3 cellular contexts compared by ENCODE assay signal in the genomic region with DNA sequence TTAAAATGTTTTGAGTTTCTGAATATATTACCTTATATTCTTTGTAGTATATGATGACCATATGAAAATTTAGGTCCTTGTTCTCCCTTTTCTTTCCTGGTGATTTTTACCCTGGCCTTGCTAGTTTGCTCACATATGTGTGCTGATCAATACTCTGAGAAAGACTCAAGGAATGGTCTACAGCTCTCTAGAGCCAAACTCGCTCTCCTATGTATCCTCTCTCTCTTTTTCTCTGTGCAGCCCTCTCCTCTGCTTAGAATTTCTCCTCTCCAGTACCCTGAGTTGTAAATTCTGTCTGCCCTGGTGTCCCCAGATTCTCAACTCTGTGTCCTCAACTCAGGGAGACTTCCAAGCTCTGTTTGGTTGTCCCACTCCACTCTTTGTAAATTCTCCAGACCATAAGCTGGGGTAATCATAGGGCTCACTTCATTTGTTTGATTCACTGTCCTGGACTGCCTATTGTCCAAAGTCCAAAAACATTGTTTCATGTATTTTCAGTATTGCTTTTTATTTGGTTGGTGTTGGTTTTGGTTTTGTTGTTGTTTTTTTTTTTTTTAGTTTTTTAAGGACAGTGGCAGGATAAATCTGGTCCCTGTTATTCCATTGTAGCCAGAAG.
TF ChIP-seq lines count a peak whose summit lies in the region.

No MANE protein-coding gene starts in this region.

TF ChIP-seq in IMR-90, 13 proteins besides CTCF, POLR2A, EP300 and RAD21:
- TF ChIP-seq FOS (IDR thresholded peaks at IDR 0.05; ENCODE audit: low read depth, low read length) (no peak), CHD1 (IDR thresholded peaks at IDR 0.05; ENCODE audit: low read depth, low read length) (no peak), RFX5 (IDR thresholded peaks at IDR 0.05; ENCODE audit: low read depth, low read length) (no peak), MXI1 (IDR thresholded peaks at IDR 0.05; ENCODE audit: borderline replicate concordance, low read depth, low read length) (no peak), SMC3 (IDR thresholded peaks at IDR 0.05; ENCODE audit: low read depth, low read length) (no peak), CEBPB (IDR thresholded peaks at IDR 0.05; ENCODE audit: low read depth, low read length) (no peak), BHLHE40 (IDR thresholded peaks at IDR 0.05; ENCODE audit: low read depth, low read length) (no peak), MAZ (IDR thresholded peaks at IDR 0.05; ENCODE audit: borderline replicate concordance, low read depth, low read length) (no peak), ELK1 (IDR thresholded peaks at IDR 0.05; ENCODE audit: borderline replicate concordance, low read depth, low read length) (no peak), MAFK (IDR thresholded peaks at IDR 0.05; ENCODE audit: low read depth, low read length) (no peak), RCOR1 (IDR thresholded peaks at IDR 0.05; ENCODE audit: insufficient replicate concordance, low read length) (no peak), NFE2L2 (IDR thresholded peaks at IDR 0.05; ENCODE audit: low read depth, low read length) (no peak)
- TF ChIP-seq, protein P1, sequence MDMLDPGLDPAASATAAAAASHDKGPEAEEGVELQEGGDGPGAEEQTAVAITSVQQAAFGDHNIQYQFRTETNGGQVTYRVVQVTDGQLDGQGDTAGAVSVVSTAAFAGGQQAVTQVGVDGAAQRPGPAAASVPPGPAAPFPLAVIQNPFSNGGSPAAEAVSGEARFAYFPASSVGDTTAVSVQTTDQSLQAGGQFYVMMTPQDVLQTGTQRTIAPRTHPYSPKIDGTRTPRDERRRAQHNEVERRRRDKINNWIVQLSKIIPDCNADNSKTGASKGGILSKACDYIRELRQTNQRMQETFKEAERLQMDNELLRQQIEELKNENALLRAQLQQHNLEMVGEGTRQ (IDR thresholded peaks at IDR 0.05; ENCODE audit: low read depth, low read length), result no peak

TF ChIP-seq in HepG2, 621 proteins besides CTCF, POLR2A, EP300 and RAD21:
- TF ChIP-seq HMG20B (CRISPR knock-in tag; conservative IDR thresholded peaks at IDR 0.05) (0 out of 2 replicates have a peak, but pooled peaks have one; percentile 39), HOMEZ (CRISPR knock-in tag; IDR thresholded peaks at IDR 0.05; ENCODE audit: low read depth) (peak; percentile 79), NCOR1 (IDR thresholded peaks at IDR 0.05; ENCODE audit: borderline replicate concordance, low read length) (peak; percentile 40; the same call in 1 of the 2 replicates), MXI1 (IDR thresholded peaks at IDR 0.05; ENCODE audit: borderline replicate concordance, low read depth, low read length) (no peak), ZNF644 (CRISPR knock-in tag; IDR thresholded peaks at IDR 0.05; ENCODE audit: low read depth) (0 out of 2 replicates have a peak, but pooled peaks have one; percentile 16), HNF4G (IDR thresholded peaks at IDR 0.05; ENCODE audit: borderline replicate concordance, low read depth, low read length) (no peak), HNF4G (CRISPR knock-in tag; IDR thresholded peaks at IDR 0.05; ENCODE audit: borderline replicate concordance, low read depth) (no peak), TSC22D2 (CRISPR knock-in tag; IDR thresholded peaks at IDR 0.05; ENCODE audit: borderline replicate concordance) (0 out of 2 replicates have a peak, but pooled peaks have one; percentile 44), CREB3 (CRISPR knock-in tag; IDR thresholded peaks at IDR 0.05) (no peak), ZMYM4 (CRISPR knock-in tag; IDR thresholded peaks at IDR 0.05) (peak; percentile 62), HNF4A (CRISPR knock-in tag; IDR thresholded peaks at IDR 0.05) (peak; percentile 53)
- TF ChIP-seq, protein P2, sequence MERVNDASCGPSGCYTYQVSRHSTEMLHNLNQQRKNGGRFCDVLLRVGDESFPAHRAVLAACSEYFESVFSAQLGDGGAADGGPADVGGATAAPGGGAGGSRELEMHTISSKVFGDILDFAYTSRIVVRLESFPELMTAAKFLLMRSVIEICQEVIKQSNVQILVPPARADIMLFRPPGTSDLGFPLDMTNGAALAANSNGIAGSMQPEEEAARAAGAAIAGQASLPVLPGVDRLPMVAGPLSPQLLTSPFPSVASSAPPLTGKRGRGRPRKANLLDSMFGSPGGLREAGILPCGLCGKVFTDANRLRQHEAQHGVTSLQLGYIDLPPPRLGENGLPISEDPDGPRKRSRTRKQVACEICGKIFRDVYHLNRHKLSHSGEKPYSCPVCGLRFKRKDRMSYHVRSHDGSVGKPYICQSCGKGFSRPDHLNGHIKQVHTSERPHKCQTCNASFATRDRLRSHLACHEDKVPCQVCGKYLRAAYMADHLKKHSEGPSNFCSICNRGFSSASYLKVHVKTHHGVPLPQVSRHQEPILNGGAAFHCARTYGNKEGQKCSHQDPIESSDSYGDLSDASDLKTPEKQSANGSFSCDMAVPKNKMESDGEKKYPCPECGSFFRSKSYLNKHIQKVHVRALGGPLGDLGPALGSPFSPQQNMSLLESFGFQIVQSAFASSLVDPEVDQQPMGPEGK (CRISPR knock-in tag; IDR thresholded peaks at IDR 0.05), result 0 out of 2 replicates have a peak, but pooled peaks have one; percentile 31
- TF ChIP-seq, protein P3, sequence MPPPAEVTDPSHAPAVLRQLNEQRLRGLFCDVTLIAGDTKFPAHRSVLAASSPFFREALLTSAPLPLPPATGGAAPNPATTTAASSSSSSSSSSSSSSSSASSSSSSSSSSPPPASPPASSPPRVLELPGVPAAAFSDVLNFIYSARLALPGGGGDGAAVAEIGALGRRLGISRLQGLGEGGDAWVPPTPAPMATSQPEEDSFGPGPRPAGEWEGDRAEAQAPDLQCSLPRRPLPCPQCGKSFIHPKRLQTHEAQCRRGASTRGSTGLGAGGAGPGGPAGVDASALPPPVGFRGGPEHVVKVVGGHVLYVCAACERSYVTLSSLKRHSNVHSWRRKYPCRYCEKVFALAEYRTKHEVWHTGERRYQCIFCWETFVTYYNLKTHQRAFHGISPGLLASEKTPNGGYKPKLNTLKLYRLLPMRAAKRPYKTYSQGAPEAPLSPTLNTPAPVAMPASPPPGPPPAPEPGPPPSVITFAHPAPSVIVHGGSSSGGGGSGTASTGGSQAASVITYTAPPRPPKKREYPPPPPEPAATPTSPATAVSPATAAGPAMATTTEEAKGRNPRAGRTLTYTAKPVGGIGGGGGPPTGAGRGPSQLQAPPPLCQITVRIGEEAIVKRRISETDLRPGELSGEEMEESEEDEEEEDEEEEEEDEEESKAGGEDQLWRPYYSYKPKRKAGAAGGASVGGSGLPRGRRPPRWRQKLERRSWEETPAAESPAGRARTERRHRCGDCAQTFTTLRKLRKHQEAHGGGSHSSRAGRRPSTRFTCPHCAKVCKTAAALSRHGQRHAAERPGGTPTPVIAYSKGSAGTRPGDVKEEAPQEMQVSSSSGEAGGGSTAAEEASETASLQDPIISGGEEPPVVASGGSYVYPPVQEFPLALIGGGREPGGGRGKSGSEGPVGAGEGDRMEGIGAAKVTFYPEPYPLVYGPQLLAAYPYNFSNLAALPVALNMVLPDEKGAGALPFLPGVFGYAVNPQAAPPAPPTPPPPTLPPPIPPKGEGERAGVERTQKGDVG (CRISPR knock-in tag; IDR thresholded peaks at IDR 0.05; ENCODE audit: borderline replicate concordance), result no peak

TF ChIP-seq in SK-N-SH treated with all-trans-retinoic acid at 6 μM for 48 hours, 23 proteins besides CTCF, POLR2A, EP300 and RAD21:
- TF ChIP-seq TOX (CRISPR knock-in tag; IDR thresholded peaks at IDR 0.05; ENCODE audit: borderline replicate concordance), result no peak
- no peak for TF ChIP-seq BACH2 (CRISPR knock-in tag; IDR thresholded peaks at IDR 0.05; ENCODE audit: borderline replicate concordance)
- no peak for TF ChIP-seq OSR1 (CRISPR knock-in tag; IDR thresholded peaks at IDR 0.05)
- TF ChIP-seq ZFP30 (CRISPR knock-in tag; IDR thresholded peaks at IDR 0.05), result no peak
- no peak for TF ChIP-seq ISL1 (CRISPR knock-in tag; IDR thresholded peaks at IDR 0.05)
- TF ChIP-seq SNAI2 (CRISPR knock-in tag; IDR thresholded peaks at IDR 0.05), result no peak
- TF ChIP-seq GLIS3 (CRISPR knock-in tag; IDR thresholded peaks at IDR 0.05), result no peak
- TF ChIP-seq ZNF8 (CRISPR knock-in tag; IDR thresholded peaks at IDR 0.05), result no peak
- TF ChIP-seq, protein P2 (CRISPR knock-in tag; IDR thresholded peaks at IDR 0.05; ENCODE audit: borderline replicate concordance), result no peak
- no peak for TF ChIP-seq CREB5 (CRISPR knock-in tag; IDR thresholded peaks at IDR 0.05; ENCODE audit: low read depth)
- no peak for TF ChIP-seq TSHZ2 (CRISPR knock-in tag; IDR thresholded peaks at IDR 0.05)
